ENCODE assay signal across 22 cellular contexts in the genomic region with DNA sequence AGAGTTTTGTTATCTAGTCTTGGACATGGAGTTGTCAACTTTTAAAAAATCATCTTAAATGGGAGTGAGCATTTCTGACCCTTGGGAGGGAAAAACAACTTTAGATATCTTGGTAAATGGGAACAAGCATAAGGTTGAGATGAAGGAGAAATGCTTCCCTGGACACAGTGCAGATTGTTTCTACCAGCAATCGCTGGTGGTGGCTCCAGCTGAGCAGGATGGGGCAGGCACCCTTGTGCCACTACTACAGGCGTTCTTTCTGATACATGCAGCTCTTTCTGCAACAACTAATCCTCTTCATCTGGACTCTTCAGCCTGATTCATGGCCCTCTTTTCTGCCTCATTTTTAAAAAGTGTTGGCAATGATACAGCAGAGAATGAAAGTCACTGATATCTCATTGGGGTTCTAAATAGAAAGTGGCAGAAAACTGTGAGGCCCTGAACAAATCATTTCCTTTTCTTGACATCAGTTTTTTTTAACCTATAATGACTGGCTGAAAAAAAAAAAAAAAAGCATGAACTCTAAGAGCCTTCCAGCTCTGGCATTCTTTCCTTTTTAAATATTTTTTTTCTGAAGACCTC.
"Had no signal": no experiment of that assay in that cellular context is flagged by ENCODE, and none has a peak within 500 bp of the region (broad histone marks: within the 10 kb centered on the region; RNA-seq: fewer than 3 reads in every experiment).

No MANE protein-coding gene starts in this region.

- H3K27me3 ChIP-seq: ascending aorta, breast epithelium, foreskin keratinocyte, SJCRH30, suprapubic skin had no signal

- H3K4me1 Mint-ChIP-seq: memory B cell, nephron progenitor cell had no signal

- H3K27me3 Mint-ChIP-seq: activated CD4-positive, alpha-beta T cell treated with anti-CD3 and anti-CD28 coated beads, Interleukin-2, amount 10 ng/mL, durations not matched to agents 7 days and 5 days; dendritic cell treated with granulocyte-macrophage colony-stimulating factor and Interleukin-4, amounts not matched to agents 40 ng/mL and 50 ng/mL, for 4 days; memory B cell; progenitor cell of endocrine pancreas had no signal

- H3K27ac Mint-ChIP-seq: activated CD4-positive, alpha-beta T cell treated with anti-CD3 and anti-CD28 coated beads, Interleukin-2, amount 10 ng/mL, durations not matched to agents 7 days and 5 days; dendritic cell treated with granulocyte-macrophage colony-stimulating factor and Interleukin-4, amounts not matched to agents 40 ng/mL and 50 ng/mL, for 4 days; memory B cell; nephron progenitor cell; progenitor cell of endocrine pancreas had no signal

- H3K4me3 Mint-ChIP-seq: activated CD4-positive, alpha-beta T cell treated with anti-CD3 and anti-CD28 coated beads, Interleukin-2, amount 10 ng/mL, durations not matched to agents 7 days and 5 days; dendritic cell treated with granulocyte-macrophage colony-stimulating factor and Interleukin-4, amounts not matched to agents 40 ng/mL and 50 ng/mL, for 4 days; memory B cell; nephron progenitor cell had no signal

- DNase-seq: activated CD4-positive, alpha-beta T cell treated with anti-CD3 and anti-CD28 coated beads, Interleukin-2, amount 10 ng/mL, durations not matched to agents 7 days and 5 days; activated CD8-positive, alpha-beta memory T cell treated with anti-CD3 and anti-CD28 coated beads, Interleukin-2, amount 50 U/mL, for 4 hours; activated effector memory CD4-positive, alpha-beta T cell treated with Interleukin-2 at 50 U/mL for 16 hours; effector memory CD4-positive, alpha-beta T cell; foreskin keratinocyte; glutamatergic neuron; left ventricle myocardium superior; nephron progenitor cell; occipital lobe; right cardiac atrium; SJCRH30; stimulated activated CD4-positive, alpha-beta T cell treated with anti-CD3 and anti-CD28 coated beads, Interleukin-15, amount 100 ng/mL, for 24 hours; stimulated activated CD4-positive, alpha-beta T cell treated with anti-CD3 and anti-CD28 coated beads, Interleukin-4, amount 100 ng/mL, for 1 hour; stimulated activated naive CD4-positive, alpha-beta T cell treated with Interleukin-2 at 50 U/mL for 16 hours; trophoblast cell had no signal

- ATAC-seq: foreskin keratinocyte, left ventricle myocardium superior, right cardiac atrium had no signal

- H3K4me3 ChIP-seq: ascending aorta, breast epithelium, SJCRH30, skin epidermis, suprapubic skin had no signal

- H3K36me3 ChIP-seq: ascending aorta, breast epithelium, SJCRH30, suprapubic skin had no signal

- H3K9me3 Mint-ChIP-seq: dendritic cell treated with granulocyte-macrophage colony-stimulating factor and Interleukin-4, amounts not matched to agents 40 ng/mL and 50 ng/mL, for 4 days; memory B cell; nephron progenitor cell had no signal

- H3K36me3 Mint-ChIP-seq: memory B cell had no signal

- H3K4me1 ChIP-seq: ascending aorta, breast epithelium, foreskin keratinocyte, SJCRH30 had no signal

- H3K27ac ChIP-seq: ascending aorta, breast epithelium, foreskin keratinocyte, SJCRH30, suprapubic skin had no signal

- H3K9me3 ChIP-seq: ascending aorta, breast epithelium, SJCRH30, suprapubic skin had no signal
